25 cellular contexts compared by ENCODE assay signal in genomic region chr3:10508619-10509260, GRCh38. TPM values are rescaled to one million over a fixed set of nuclear protein-coding genes. Genes with fewer than 3 reads are reported as not detected.
"Had no signal": no experiment of that assay in that cellular context is flagged by ENCODE, and none has a peak within 500 bp of the region (broad histone marks: within the 10 kb centered on the region; RNA-seq: fewer than 3 reads in every experiment).

No MANE protein-coding gene starts in this region.

- H3K4me1 ChIP-seq: adrenal gland had no signal

- H3K36me3 ChIP-seq: adrenal gland had no signal

- H3K27ac Mint-ChIP-seq: activated CD4-positive, alpha-beta memory T cell treated with anti-CD3 and anti-CD28 coated beads, Interleukin-2, amount 10 ng/mL, durations not matched to agents 7 days and 5 days; activated CD4-positive, alpha-beta T cell treated with anti-CD3 and anti-CD28 coated beads for 36 hours; activated naive CD8-positive, alpha-beta T cell treated with anti-CD3 and anti-CD28 coated beads, Interleukin-2, amount 10 ng/mL, durations not matched to agents 7 days and 5 days; T-cell had no signal

- H3K27ac ChIP-seq: adrenal gland, SK-N-MC had no signal

- H3K4me3 Mint-ChIP-seq: activated CD4-positive, alpha-beta memory T cell treated with anti-CD3 and anti-CD28 coated beads, Interleukin-2, amount 10 ng/mL, durations not matched to agents 7 days and 5 days; activated CD4-positive, alpha-beta T cell treated with anti-CD3 and anti-CD28 coated beads for 36 hours; activated naive CD8-positive, alpha-beta T cell treated with anti-CD3 and anti-CD28 coated beads, Interleukin-2, amount 10 ng/mL, durations not matched to agents 7 days and 5 days; central memory CD8-positive, alpha-beta T cell; T-cell had no signal

- DNase-seq: activated CD4-positive, alpha-beta memory T cell treated with anti-CD3 and anti-CD28 coated beads, Interleukin-2, amount 10 ng/mL, durations not matched to agents 7 days and 5 days; activated CD4-positive, alpha-beta T cell treated with anti-CD3 and anti-CD28 coated beads for 36 hours; activated CD4-positive, alpha-beta T cell treated with anti-CD3 and anti-CD28 coated beads, Interleukin-2, amount 50 U/mL, for 1 hour; activated naive CD4-positive, alpha-beta T cell treated with anti-CD3 and anti-CD28 coated beads, Interleukin-2, amount 50 U/mL, for 16 hours; activated naive CD8-positive, alpha-beta T cell treated with anti-CD3 and anti-CD28 coated beads, Interleukin-2, amount 10 ng/mL, durations not matched to agents 7 days and 5 days; aorta; Kasumi-1; NCI-H1092; NCI-H1417; NCI-H1930; NCI-H2171; NCI-H2227 treated with DMSO at 0.1 percent for 48 hours; NCI-H446 treated with DMSO at 0.1 percent for 48 hours; NCI-H524 treated with DMSO at 0.1 percent for 48 hours; NCI-H748 treated with DMSO at 0.1 percent for 48 hours; RPMI8226; T-cell; T-helper 2 cell; T1000 had no signal

- H3K4me3 ChIP-seq: adrenal gland, SK-N-MC had no signal

- H3K4me1 Mint-ChIP-seq: activated CD4-positive, alpha-beta memory T cell treated with anti-CD3 and anti-CD28 coated beads, Interleukin-2, amount 10 ng/mL, durations not matched to agents 7 days and 5 days; activated naive CD8-positive, alpha-beta T cell treated with anti-CD3 and anti-CD28 coated beads, Interleukin-2, amount 10 ng/mL, durations not matched to agents 7 days and 5 days; central memory CD8-positive, alpha-beta T cell had no signal

- H3K9me3 ChIP-seq: adrenal gland had no signal

- H3K36me3 Mint-ChIP-seq: activated naive CD8-positive, alpha-beta T cell treated with anti-CD3 and anti-CD28 coated beads, Interleukin-2, amount 10 ng/mL, durations not matched to agents 7 days and 5 days; T-cell had no signal

- ATAC-seq: activated CD4-positive, alpha-beta T cell treated with anti-CD3 and anti-CD28 coated beads for 36 hours; Right ventricle myocardium inferior; T-cell had no signal

- H3K9me3 Mint-ChIP-seq: activated CD4-positive, alpha-beta memory T cell treated with anti-CD3 and anti-CD28 coated beads, Interleukin-2, amount 10 ng/mL, durations not matched to agents 7 days and 5 days; activated naive CD8-positive, alpha-beta T cell treated with anti-CD3 and anti-CD28 coated beads, Interleukin-2, amount 10 ng/mL, durations not matched to agents 7 days and 5 days; central memory CD8-positive, alpha-beta T cell; T-cell had no signal

RNA-seq across cellular contexts. Expression of gene ATP2B2, which starts 3.4 kb away (rescaled TPM):
- total RNA-seq: activated CD4-positive, alpha-beta memory T cell treated with anti-CD3 and anti-CD28 coated beads, Interleukin-2, amount 10 ng/mL, durations not matched to agents 7 days and 5 days; activated CD8-positive, alpha-beta memory T cell treated with anti-CD3 and anti-CD28 coated beads for 36 hours; activated naive CD8-positive, alpha-beta T cell treated with anti-CD3 and anti-CD28 coated beads, Interleukin-2, amount 10 ng/mL, durations not matched to agents 7 days and 5 days; M059J; T-cell had no signal
- polyA plus RNA-seq: aorta had no signal
